11 cellular contexts compared by ENCODE assay signal in the genomic region with DNA sequence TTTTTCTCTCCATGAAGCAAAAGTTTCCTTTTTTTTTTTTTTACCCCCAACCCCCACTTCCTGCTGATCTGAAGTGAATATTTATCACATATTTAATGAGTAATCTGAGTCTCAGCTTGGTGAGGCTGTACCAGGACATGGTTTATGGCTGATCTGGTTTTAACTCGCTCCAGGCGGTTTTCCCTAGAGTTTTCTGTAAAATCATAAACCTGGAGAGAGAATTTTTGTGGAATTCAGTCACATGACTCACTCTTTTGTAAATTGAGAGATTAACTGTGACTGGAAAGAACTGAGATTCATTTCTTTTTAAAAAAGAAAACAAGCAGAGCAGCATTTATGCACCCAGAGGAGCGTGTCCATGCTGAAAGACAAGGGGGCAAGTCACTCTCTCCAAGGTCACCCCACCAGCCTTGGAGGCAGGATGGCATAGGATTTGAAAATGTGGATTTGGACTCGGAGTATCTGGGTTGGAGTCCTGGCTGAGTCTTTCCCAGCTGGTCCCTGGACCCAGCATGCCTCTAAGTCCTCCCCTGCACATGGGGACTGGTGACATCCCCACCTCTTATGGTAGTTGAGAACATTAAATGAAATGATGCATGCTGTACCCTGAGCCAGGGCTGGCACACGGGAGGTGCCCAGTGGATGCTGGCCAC.
A peak's percentile ranks its signal among the peaks of the same experiment; 100 is the strongest.
DNase-seq lines count a peak whose midpoint lies in the region; ATAC-seq, FAIRE-seq and TF ChIP-seq lines count a peak whose summit lies in the region.
"Had no signal": no experiment of that assay in that cellular context is flagged by ENCODE, and none has a peak within 500 bp of the region (broad histone marks: within the 10 kb centered on the region; RNA-seq: fewer than 3 reads in every experiment).

No MANE protein-coding gene starts in this region.

- H3K4me1 Mint-ChIP-seq in progenitor cell of endocrine pancreas (ENCODE audit: low read depth), result peaks cover 22% of the 10 kb centered on the region
- no peaks in the 10 kb centered on the region for H3K4me1 Mint-ChIP-seq in activated naive CD8-positive, alpha-beta T cell treated with anti-CD3 and anti-CD28 coated beads for 36 hours

- H3K9me3 ChIP-seq in SJCRH30 (replicated peaks), result no peaks in the 10 kb centered on the region
- H3K9me3 ChIP-seq: ovary had no signal

- peak overlapping the region; percentile 53 for H3K27ac Mint-ChIP-seq in progenitor cell of endocrine pancreas
- H3K27ac Mint-ChIP-seq in activated naive CD8-positive, alpha-beta T cell treated with anti-CD3 and anti-CD28 coated beads for 36 hours, result no peak overlapping the region

- no peak for FAIRE-seq in frontal cortex (lab: Jason Lieb, UNC)

- in situ Hi-C loops in KBM-7 (cut with MboI; ENCODE audit: low pct_unique_long_range_greater_than_20kb, low sequenced_read_pairs), result no loop called here

- H3K27me3 ChIP-seq in SJCRH30, result no peaks in the 10 kb centered on the region
- H3K27me3 ChIP-seq: ovary had no signal

- no peaks in the 10 kb centered on the region for H3K9me3 Mint-ChIP-seq in progenitor cell of endocrine pancreas (ENCODE audit: low read depth)
- no peaks in the 10 kb centered on the region for H3K9me3 Mint-ChIP-seq in activated naive CD8-positive, alpha-beta T cell treated with anti-CD3 and anti-CD28 coated beads for 36 hours

- peak overlapping the region; percentile 13; the same call in 1 of the 2 replicates for H3K27ac ChIP-seq in SJCRH30
- H3K27ac ChIP-seq: KMS-11 had no signal

- H3K27me3 Mint-ChIP-seq in progenitor cell of endocrine pancreas, result no peaks in the 10 kb centered on the region
- no peaks in the 10 kb centered on the region for H3K27me3 Mint-ChIP-seq in activated naive CD8-positive, alpha-beta T cell treated with anti-CD3 and anti-CD28 coated beads for 36 hours

- peaks cover 7% of the 10 kb centered on the region for H3K36me3 Mint-ChIP-seq in progenitor cell of endocrine pancreas (ENCODE audit: insufficient read depth)
- no peaks in the 10 kb centered on the region for H3K36me3 Mint-ChIP-seq in activated naive CD8-positive, alpha-beta T cell treated with anti-CD3 and anti-CD28 coated beads for 36 hours

- DNase-seq in Daoy (ENCODE audit: low read depth) (peak; percentile 70), SJCRH30 (peak in 1 of 2 experiments; percentile 29), fibroblast of pulmonary artery (ENCODE audit: low read depth) (peak; percentile 80), progenitor cell of endocrine pancreas (ENCODE audit: low spot score, unreplicated experiment) (no peak), KBM-7 (no peak), frontal cortex (ENCODE audit: low spot score in 2 of 2) (no peak)
- no peak for DNase-seq in activated naive CD8-positive, alpha-beta T cell treated with anti-CD3 and anti-CD28 coated beads for 36 hours
- DNase-seq: OCI-M1, ovary had no signal

- no peak for ATAC-seq in HG03342 (IDR thresholded peaks at IDR 0.05; ENCODE audit: unreplicated experiment)

- H3K4me1 ChIP-seq in SJCRH30, result peaks cover 16% of the 10 kb centered on the region

- TF ChIP-seq CTCF in fibroblast of pulmonary artery (IDR thresholded peaks at IDR 0.05; ENCODE audit: low read length, missing control alignments), result no peak
- TF ChIP-seq CTCF in progenitor cell of endocrine pancreas (IDR thresholded peaks at IDR 0.05; ENCODE audit: unreplicated experiment), result no peak

- no peaks in the 10 kb centered on the region for H3K36me3 ChIP-seq in SJCRH30
- H3K36me3 ChIP-seq: ovary had no signal

- H3K4me3 Mint-ChIP-seq in progenitor cell of endocrine pancreas (ENCODE audit: low read depth), result no peak overlapping the region
- no peak overlapping the region for H3K4me3 Mint-ChIP-seq in activated naive CD8-positive, alpha-beta T cell treated with anti-CD3 and anti-CD28 coated beads for 36 hours

- H3K4me3 ChIP-seq in SJCRH30 (no peak overlapping the region), fibroblast of pulmonary artery (replicated peaks; ENCODE audit: low read depth, low read length) (no peak overlapping the region)
- H3K4me3 ChIP-seq: ovary had no signal

Comparison
In these comparisons a context has a peak if more than half of its experiments do, and no peak if none do; other contexts are left out.
1. DNase-seq: peak in Daoy (single experiment) and fibroblast of pulmonary artery (single experiment); none in progenitor cell of endocrine pancreas (single experiment), KBM-7 (single experiment), activated naive CD8-positive, alpha-beta T cell treated with anti-CD3 and anti-CD28 coated beads for 36 hours (single experiment) and frontal cortex (0 of 2).